ENCODE assay signal across 29 cellular contexts in genomic region chr6:52260634-52261033, GRCh38. TPM values are rescaled to one million over a fixed set of nuclear protein-coding genes. Genes with fewer than 3 reads are reported as not detected.
"Had no signal": no experiment of that assay in that cellular context is flagged by ENCODE, and none has a peak within 500 bp of the region (broad histone marks: within the 10 kb centered on the region; RNA-seq: fewer than 3 reads in every experiment).

No MANE protein-coding gene starts in this region.

- H3K27me3 ChIP-seq: sigmoid colon, testis, vagina had no signal

- H3K9me3 Mint-ChIP-seq: activated B cell treated with CpG ODN at 0.5 μM for 24 hours; activated CD4-positive, alpha-beta memory T cell treated with anti-CD3 and anti-CD28 coated beads for 36 hours; activated naive CD8-positive, alpha-beta T cell treated with anti-CD3 and anti-CD28 coated beads for 36 hours; central memory CD8-positive, alpha-beta T cell; natural killer cell treated with Interleukin-12 subunit alpha and Interleukin-12 subunit beta and Interleukin-15 and Interleukin-18, amount 100 ng/mL, for 72 hours; stimulated activated naive B cell treated with anti-CD40 and anti-IgM and Interleukin-4, amounts not matched to agents 10 μg/mL and 1 μg/mL and 100 μg/mL, for 72 hours; T-helper 2 cell treated with Interferon-gamma antibody and Interleukin-4, amounts not matched to agents 5 μg/mL and 100 μg/mL, for 36 hours; type B pancreatic cell had no signal

- H3K27ac ChIP-seq: gastroesophageal sphincter, left ventricle myocardium inferior, neutrophil, sigmoid colon, testis, vagina had no signal

- H3K4me3 Mint-ChIP-seq: activated B cell treated with CpG ODN at 0.5 μM for 24 hours; activated CD4-positive, alpha-beta memory T cell treated with anti-CD3 and anti-CD28 coated beads for 36 hours; activated naive CD8-positive, alpha-beta T cell treated with anti-CD3 and anti-CD28 coated beads for 36 hours; central memory CD8-positive, alpha-beta T cell; natural killer cell treated with Interleukin-12 subunit alpha and Interleukin-12 subunit beta and Interleukin-15 and Interleukin-18, amount 100 ng/mL, for 72 hours; stimulated activated naive B cell treated with anti-CD40 and anti-IgM and Interleukin-4, amounts not matched to agents 10 μg/mL and 1 μg/mL and 100 μg/mL, for 72 hours; T-helper 2 cell treated with Interferon-gamma antibody and Interleukin-4, amounts not matched to agents 5 μg/mL and 100 μg/mL, for 36 hours; type B pancreatic cell had no signal

- H3K4me1 Mint-ChIP-seq: central memory CD8-positive, alpha-beta T cell had no signal

- H3K4me3 ChIP-seq: gastroesophageal sphincter, left ventricle myocardium inferior, sigmoid colon, smooth muscle cell, testis, vagina had no signal

- H3K27ac Mint-ChIP-seq: activated B cell treated with CpG ODN at 0.5 μM for 24 hours; activated CD4-positive, alpha-beta memory T cell treated with anti-CD3 and anti-CD28 coated beads for 36 hours; natural killer cell treated with Interleukin-12 subunit alpha and Interleukin-12 subunit beta and Interleukin-15 and Interleukin-18, amount 100 ng/mL, for 72 hours; stimulated activated naive B cell treated with anti-CD40 and anti-IgM and Interleukin-4, amounts not matched to agents 10 μg/mL and 1 μg/mL and 100 μg/mL, for 72 hours; T-helper 2 cell treated with Interferon-gamma antibody and Interleukin-4, amounts not matched to agents 5 μg/mL and 100 μg/mL, for 36 hours; type B pancreatic cell had no signal

- H3K27me3 Mint-ChIP-seq: activated B cell treated with CpG ODN at 0.5 μM for 24 hours; activated naive CD8-positive, alpha-beta T cell treated with anti-CD3 and anti-CD28 coated beads for 36 hours; natural killer cell treated with Interleukin-12 subunit alpha and Interleukin-12 subunit beta and Interleukin-15 and Interleukin-18, amount 100 ng/mL, for 72 hours; stimulated activated naive B cell treated with anti-CD40 and anti-IgM and Interleukin-4, amounts not matched to agents 10 μg/mL and 1 μg/mL and 100 μg/mL, for 72 hours; type B pancreatic cell had no signal

- ATAC-seq: esophagus mucosa; natural killer cell treated with Interleukin-12 subunit alpha and Interleukin-12 subunit beta and Interleukin-15 and Interleukin-18, amount 100 ng/mL, for 72 hours; stimulated activated naive B cell treated with anti-CD40 and anti-IgM and Interleukin-4, amounts not matched to agents 10 μg/mL and 1 μg/mL and 100 μg/mL, for 72 hours had no signal

- H3K9me3 ChIP-seq: gastroesophageal sphincter, left ventricle myocardium inferior, neutrophil, sigmoid colon, testis, vagina had no signal

- H3K4me2 ChIP-seq: smooth muscle cell had no signal

- H3K4me1 ChIP-seq: left ventricle myocardium inferior, testis, vagina had no signal

- DNase-seq: activated B cell treated with CpG ODN at 0.5 μM for 24 hours; activated CD4-positive, alpha-beta memory T cell treated with anti-CD3 and anti-CD28 coated beads for 36 hours; activated CD4-positive, alpha-beta T cell treated with anti-CD3 and anti-CD28 coated beads for 4 hours; activated naive CD4-positive, alpha-beta T cell treated with Interleukin-2 at 50 U/mL for 16 hours; activated naive CD8-positive, alpha-beta T cell treated with anti-CD3 and anti-CD28 coated beads for 36 hours; activated T-cell treated with anti-CD3 and anti-CD28 coated beads, Interleukin-2, amount 50 U/mL, for 48 hours; effector memory CD4-positive, alpha-beta T cell; head of caudate nucleus; hypothalamus; left ventricle myocardium inferior; sigmoid colon; stimulated activated CD4-positive, alpha-beta T cell treated with anti-CD3 and anti-CD28 coated beads, Interleukin-15, amount 100 ng/mL, for 24 hours; stimulated activated CD8-positive, alpha-beta memory T cell treated with anti-CD3 and anti-CD28 coated beads, Interleukin-4, amount 100 ng/mL, for 48 hours; stimulated activated naive B cell treated with anti-CD40 and anti-IgM and Interleukin-4, amounts not matched to agents 10 μg/mL and 1 μg/mL and 100 μg/mL, for 72 hours; testis had no signal

RNA-seq across cellular contexts. Expression of gene IL17F, which starts 16.3 kb away (rescaled TPM):
- total RNA-seq: activated B cell treated with CpG ODN at 0.5 μM for 24 hours; activated naive CD8-positive, alpha-beta T cell treated with anti-CD3 and anti-CD28 coated beads for 36 hours; astrocyte; dermis microvascular lymphatic vessel endothelial cell; endothelial cell of umbilical vein; gastroesophageal sphincter; left ventricle myocardium inferior; lung microvascular endothelial cell; renal cortical epithelial cell; sigmoid colon; smooth muscle cell; testis; vagina had no signal
- polyA plus RNA-seq: endothelial cell of umbilical vein, smooth muscle cell had no signal
